ENCODE assay signal across 1 cellular context in the genomic region with DNA sequence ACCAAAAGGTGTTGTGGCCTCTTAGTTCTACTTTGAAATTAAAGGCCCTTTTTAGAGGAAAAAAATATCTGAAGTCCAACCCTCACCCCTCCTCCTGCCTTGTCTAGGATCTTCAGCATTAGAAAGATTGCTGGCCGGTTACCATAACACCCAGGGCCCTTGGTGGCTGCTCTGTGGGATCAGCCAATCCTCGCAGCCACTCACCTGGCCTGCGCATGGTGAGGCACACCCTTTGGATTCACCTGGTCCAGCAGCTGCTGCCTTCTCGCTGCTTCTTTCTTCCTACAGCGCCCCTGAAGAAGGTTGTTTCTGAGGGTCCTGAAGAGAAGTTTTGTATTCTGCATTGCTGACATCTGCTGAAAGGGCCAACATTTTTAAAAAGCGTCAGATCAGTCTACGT.
TF ChIP-seq lines count a peak whose summit lies in the region.

No MANE protein-coding gene starts in this region.

TF ChIP-seq in GM23338, 12 proteins besides CTCF, POLR2A, EP300 and RAD21 (continued from another document):
- TF ChIP-seq, protein P1, sequence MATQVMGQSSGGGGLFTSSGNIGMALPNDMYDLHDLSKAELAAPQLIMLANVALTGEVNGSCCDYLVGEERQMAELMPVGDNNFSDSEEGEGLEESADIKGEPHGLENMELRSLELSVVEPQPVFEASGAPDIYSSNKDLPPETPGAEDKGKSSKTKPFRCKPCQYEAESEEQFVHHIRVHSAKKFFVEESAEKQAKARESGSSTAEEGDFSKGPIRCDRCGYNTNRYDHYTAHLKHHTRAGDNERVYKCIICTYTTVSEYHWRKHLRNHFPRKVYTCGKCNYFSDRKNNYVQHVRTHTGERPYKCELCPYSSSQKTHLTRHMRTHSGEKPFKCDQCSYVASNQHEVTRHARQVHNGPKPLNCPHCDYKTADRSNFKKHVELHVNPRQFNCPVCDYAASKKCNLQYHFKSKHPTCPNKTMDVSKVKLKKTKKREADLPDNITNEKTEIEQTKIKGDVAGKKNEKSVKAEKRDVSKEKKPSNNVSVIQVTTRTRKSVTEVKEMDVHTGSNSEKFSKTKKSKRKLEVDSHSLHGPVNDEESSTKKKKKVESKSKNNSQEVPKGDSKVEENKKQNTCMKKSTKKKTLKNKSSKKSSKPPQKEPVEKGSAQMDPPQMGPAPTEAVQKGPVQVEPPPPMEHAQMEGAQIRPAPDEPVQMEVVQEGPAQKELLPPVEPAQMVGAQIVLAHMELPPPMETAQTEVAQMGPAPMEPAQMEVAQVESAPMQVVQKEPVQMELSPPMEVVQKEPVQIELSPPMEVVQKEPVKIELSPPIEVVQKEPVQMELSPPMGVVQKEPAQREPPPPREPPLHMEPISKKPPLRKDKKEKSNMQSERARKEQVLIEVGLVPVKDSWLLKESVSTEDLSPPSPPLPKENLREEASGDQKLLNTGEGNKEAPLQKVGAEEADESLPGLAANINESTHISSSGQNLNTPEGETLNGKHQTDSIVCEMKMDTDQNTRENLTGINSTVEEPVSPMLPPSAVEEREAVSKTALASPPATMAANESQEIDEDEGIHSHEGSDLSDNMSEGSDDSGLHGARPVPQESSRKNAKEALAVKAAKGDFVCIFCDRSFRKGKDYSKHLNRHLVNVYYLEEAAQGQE (IDR thresholded peaks at IDR 0.05; ENCODE audit: unreplicated experiment) = no peak
- TF ChIP-seq ZNF114 (CRISPR knock-in tag; IDR thresholded peaks at IDR 0.05) (no peak), EZH2phosphoT487 (IDR thresholded peaks at IDR 0.05; ENCODE audit: unreplicated experiment) (no peak)
